Comparison of ENCODE assay signal across 22 cellular contexts in genomic region chr3:33962383-33962782, GRCh38.
"Had no signal": no experiment of that assay in that cellular context is flagged by ENCODE, and none has a peak within 500 bp of the region (broad histone marks: within the 10 kb centered on the region; RNA-seq: fewer than 3 reads in every experiment).

No MANE protein-coding gene starts in this region.

- H3K9me3 ChIP-seq: lower lobe of right lung, ovary, right atrium auricular region, transverse colon had no signal

- DNase-seq: cortex of kidney; effector CD8-positive, alpha-beta T cell; foreskin fibroblast; immature natural killer cell; left ventricle myocardium inferior; lower lobe of right lung; mesenchymal stem cell; midbrain; nucleus accumbens; ovary; sigmoid colon; stimulated activated CD4-positive, alpha-beta T cell treated with anti-CD3 and anti-CD28 coated beads, Interleukin-12 subunit alpha, Interleukin-12 subunit beta, amount 100 ng/mL, for 4 hours; stimulated activated naive CD4-positive, alpha-beta T cell; stomach; transverse colon had no signal

- H3K4me3 ChIP-seq: dorsolateral prefrontal cortex, left ventricle myocardium inferior, lower lobe of right lung, neural progenitor cell, ovary, right atrium auricular region, sigmoid colon, skin epidermis, stomach, thoracic aorta, transverse colon had no signal

- ATAC-seq: esophagus mucosa; lower lobe of right lung; natural killer cell treated with Interleukin-12 subunit alpha and Interleukin-12 subunit beta and Interleukin-15 and Interleukin-18, amount 100 ng/mL, for 72 hours had no signal

- H2AFZ ChIP-seq: neural progenitor cell had no signal

- H3K4me1 ChIP-seq: left ventricle myocardium inferior, lower lobe of right lung, neural progenitor cell, right atrium auricular region, sigmoid colon, stomach, transverse colon had no signal

- H3K36me3 ChIP-seq: left ventricle myocardium inferior, lower lobe of right lung, neural progenitor cell, ovary, right atrium auricular region, sigmoid colon, stomach, thoracic aorta, transverse colon had no signal

- H3K9ac ChIP-seq: neural progenitor cell had no signal

- H3K4me2 ChIP-seq: neural progenitor cell had no signal

- H3K27ac ChIP-seq: dorsolateral prefrontal cortex, left ventricle myocardium inferior, lower lobe of right lung, neural progenitor cell, ovary, right atrium auricular region, sigmoid colon, skin epidermis, stomach, thoracic aorta, transverse colon had no signal

- H3K27me3 ChIP-seq: dorsolateral prefrontal cortex, neural progenitor cell, ovary, right atrium auricular region, sigmoid colon, stomach, transverse colon had no signal
